16 cellular contexts compared by ENCODE assay signal in genomic region chr1:215269955-215270354, GRCh38.
A peak's percentile ranks its signal among the peaks of the same experiment; 100 is the strongest.
DNase-seq lines count a peak whose midpoint lies in the region; ATAC-seq and TF ChIP-seq lines count a peak whose summit lies in the region.
"Had no signal": no experiment of that assay in that cellular context is flagged by ENCODE, and none has a peak within 500 bp of the region (broad histone marks: within the 10 kb centered on the region; RNA-seq: fewer than 3 reads in every experiment).

No MANE protein-coding gene starts in this region.

- H3K4me1 ChIP-seq in HCT116 (ENCODE audit: control insufficient read depth in 1 of 2, insufficient read depth in 2 of 2, low read length in 2 of 2) = peaks cover 0 to 12% of the 10 kb centered on the region in 2 experiments; a peak in 2 of 4 replicates
- H3K4me1 ChIP-seq in mesendoderm (ENCODE audit: control insufficient read depth, low read depth, low read length) = no peaks in the 10 kb centered on the region
- H3K4me1 ChIP-seq: HAP-1 had no signal

- H3K4me2 ChIP-seq in HCT116 (ENCODE audit: low read length) = no peak overlapping the region
- H3K4me2 ChIP-seq in mesendoderm (ENCODE audit: low read length) = no peak overlapping the region
- H3K4me2 ChIP-seq: PC-9 had no signal

- peak; percentile 64; the same call in 1 of the 2 replicates for ATAC-seq in HCT116

- no peak overlapping the region for H2BK120ac ChIP-seq in mesendoderm (ENCODE audit: low read depth, low read length)

- CTCF ChIA-PET in HCT116 (lab: Charles Lee) = no interaction called here

- TF ChIP-seq CTCF in HCT116 (IDR thresholded peaks at IDR 0.05 in 2 of 3, conservative IDR thresholded peaks at IDR 0.05 in 1 of 3; ENCODE audit: borderline replicate concordance in 1 of 3, insufficient read depth in 1 of 3, low read depth in 2 of 3, low read length in 2 of 3) (peak in 2 of 3 experiments; percentile 24 to 41; a peak in 2 of 6 replicates), WERI-Rb-1 (IDR thresholded peaks at IDR 0.05; ENCODE audit: low read depth, low read length) (peak; percentile 28; the same call in 1 of the 2 replicates), epithelial cell of proximal tubule (conservative IDR thresholded peaks at IDR 0.05; ENCODE audit: low read depth, low read length) (peak; percentile 21)

- no CpG with 5 or more reads among the region's 3 CpGs for WGBS in mesendoderm (ENCODE audit: extremely low coverage, insufficient coverage, low lambda C conversion rate)

- no peak overlapping the region for H2BK5ac ChIP-seq in mesendoderm (ENCODE audit: low read length)

- POLR2A ChIA-PET in HCT116 (lab: Charles Lee) = no interaction called here

- H3K27me3 ChIP-seq in HCT116 (ENCODE audit: insufficient read depth, low read length) (no peaks in the 10 kb centered on the region), WERI-Rb-1 (ENCODE audit: insufficient read depth, low read depth, severe bottlenecking) (no peaks in the 10 kb centered on the region), mesendoderm (ENCODE audit: insufficient read depth, low read length, poor library complexity) (no peaks in the 10 kb centered on the region)

- H3K9me3 ChIP-seq in HCT116 (ENCODE audit: control insufficient read depth in 1 of 2, insufficient read depth in 1 of 2, low read depth in 1 of 2, low read length in 2 of 2) (no peaks in the 10 kb centered on the region), WERI-Rb-1 (ENCODE audit: severe bottlenecking) (no peaks in the 10 kb centered on the region)
- H3K9me3 ChIP-seq: HAP-1 had no signal

- intact Hi-C loops in HCT116 (cut with micrococcal nuclease) = no loop called here

- no TSS peak for BruUV-seq in HCT116 (replicated peaks; lab: Mats Ljungman, UMichigan)

- no peaks in the 10 kb centered on the region for H3K9me2 ChIP-seq in HCT116 (ENCODE audit: insufficient read depth)

- no peak overlapping the region for H3K23ac ChIP-seq in mesendoderm (ENCODE audit: low read length)

- no peaks in the 10 kb centered on the region for H3K79me2 ChIP-seq in HCT116 (ENCODE audit: insufficient read depth, low read length)
- no peaks in the 10 kb centered on the region for H3K79me2 ChIP-seq in mesendoderm (ENCODE audit: control insufficient read depth, insufficient read depth, low read length)

- RAD21 ChIA-PET in HCT116 (lab: Charles Lee; ENCODE audit: low non-redundant PET in 1 of 2, low total read pairs in 2 of 2, uncharacterized antibody in 2 of 2, unreplicated experiment in 2 of 2) = no interaction called here

- H3K4me3 ChIP-seq in HCT116 (replicated peaks in 1 of 2; ENCODE audit: low read depth in 1 of 2, low read length in 2 of 2) (no peak overlapping the region), WERI-Rb-1 (ENCODE audit: low read depth, low read length) (no peak overlapping the region), epithelial cell of proximal tubule (ENCODE audit: low read depth, low read length) (no peak overlapping the region), mesendoderm (ENCODE audit: low read length) (no peak overlapping the region)
- H3K4me3 ChIP-seq: HAP-1, PC-9 had no signal

- H3K9ac ChIP-seq in HCT116 (ENCODE audit: low read length) (no peak overlapping the region), mesendoderm (ENCODE audit: low read length) (no peak overlapping the region)

- no peak overlapping the region for H2AK5ac ChIP-seq in mesendoderm (ENCODE audit: low read length)

- no peaks in the 10 kb centered on the region for H4K20me1 ChIP-seq in HCT116 (ENCODE audit: insufficient read depth)

- no peak overlapping the region for H2BK15ac ChIP-seq in mesendoderm (replicated peaks; ENCODE audit: low read depth)

- no peak overlapping the region for H4K8ac ChIP-seq in mesendoderm (ENCODE audit: low read depth, low read length)

- H2AFZ ChIP-seq in HCT116 (ENCODE audit: low read depth, low read length, poor library complexity, severe bottlenecking) = no peak overlapping the region
- H2AFZ ChIP-seq: PC-9 had no signal

- H3K18ac ChIP-seq in mesendoderm (ENCODE audit: low read length) = no peak overlapping the region

- H3K36me3 ChIP-seq in HCT116 (ENCODE audit: control insufficient read depth in 1 of 2, insufficient read depth in 2 of 2, low read length in 2 of 2) = no peaks in the 10 kb centered on the region
- no peaks in the 10 kb centered on the region for H3K36me3 ChIP-seq in WERI-Rb-1
- no peaks in the 10 kb centered on the region for H3K36me3 ChIP-seq in mesendoderm (ENCODE audit: control insufficient read depth, insufficient read depth, low read length)
- H3K36me3 ChIP-seq: HAP-1 had no signal

- no peak for TF ChIP-seq POLR2A in HCT116 (IDR thresholded peaks at IDR 0.05; ENCODE audit: borderline replicate concordance, extremely low read depth, insufficient read depth, insufficient read length)

- no peak for TF ChIP-seq RAD21 in HCT116 (IDR thresholded peaks at IDR 0.05; ENCODE audit: low read depth)

- H3K56ac ChIP-seq in mesendoderm (ENCODE audit: low read length) = no peak overlapping the region

- no peak for DNase-seq in HCT116 (ENCODE audit: low read depth, low spot score)
- DNase-seq in WERI-Rb-1 = no peak
- DNase-seq in epithelial cell of proximal tubule (ENCODE audit: low read depth) = no peak
- peak; percentile 27 for DNase-seq in mesendoderm
- DNase-seq in GM03348 (ENCODE audit: low spot score) = no peak
- DNase-seq in SIG-M5 (lab: John Stamatoyannopoulos, UW) = no peak
- DNase-seq in globus pallidus (ENCODE audit: low spot score) = no peak
- DNase-seq: AML-193, DMS79, KG1, MV-4-11, NCI-H187, NCI-H226, NCI-H524, PC-9 had no signal

- no peak overlapping the region for H3K4ac ChIP-seq in mesendoderm (ENCODE audit: low read depth, low read length)

- no peaks in the 10 kb centered on the region for H3K79me1 ChIP-seq in mesendoderm (ENCODE audit: low read length)

- H4K5ac ChIP-seq in mesendoderm (ENCODE audit: low read length) = no peak overlapping the region

- H3K27ac ChIP-seq in HCT116 (ENCODE audit: low read depth, low read length) (no peak overlapping the region), WERI-Rb-1 (no peak overlapping the region), mesendoderm (ENCODE audit: low read depth, low read length) (no peak overlapping the region)
- H3K27ac ChIP-seq: PC-9 had no signal

TF ChIP-seq in HCT116, 20 proteins besides CTCF, POLR2A, EP300 and RAD21:
- TF ChIP-seq TCF7L2 (IDR thresholded peaks at IDR 0.05; ENCODE audit: borderline replicate concordance, extremely low read depth, insufficient read depth, insufficient read length) (no peak), ZBTB33 (IDR thresholded peaks at IDR 0.05; ENCODE audit: extremely low read depth, insufficient replicate concordance, low read length) (no peak), CBX3 (IDR thresholded peaks at IDR 0.05; ENCODE audit: low read depth) (no peak), CEBPB (IDR thresholded peaks at IDR 0.05; ENCODE audit: low read depth) (no peak), ELF1 (IDR thresholded peaks at IDR 0.05; ENCODE audit: borderline replicate concordance, low read depth) (no peak), POLR2AphosphoS5 (IDR thresholded peaks at IDR 0.05; ENCODE audit: low read depth, low read length) (no peak), EGR1 (IDR thresholded peaks at IDR 0.05; ENCODE audit: low read depth) (no peak), FOSL1 (IDR thresholded peaks at IDR 0.05; ENCODE audit: low read depth) (no peak), SP1 (IDR thresholded peaks at IDR 0.05; ENCODE audit: low read depth) (no peak), REST (IDR thresholded peaks at IDR 0.05; ENCODE audit: low read depth) (no peak), YY1 (IDR thresholded peaks at IDR 0.05; ENCODE audit: extremely low read depth, insufficient replicate concordance, low read depth, low read length) (no peak), SIN3A (IDR thresholded peaks at IDR 0.05; ENCODE audit: low read depth) (no peak)
